18 cellular contexts compared by ENCODE assay signal in the genomic region with DNA sequence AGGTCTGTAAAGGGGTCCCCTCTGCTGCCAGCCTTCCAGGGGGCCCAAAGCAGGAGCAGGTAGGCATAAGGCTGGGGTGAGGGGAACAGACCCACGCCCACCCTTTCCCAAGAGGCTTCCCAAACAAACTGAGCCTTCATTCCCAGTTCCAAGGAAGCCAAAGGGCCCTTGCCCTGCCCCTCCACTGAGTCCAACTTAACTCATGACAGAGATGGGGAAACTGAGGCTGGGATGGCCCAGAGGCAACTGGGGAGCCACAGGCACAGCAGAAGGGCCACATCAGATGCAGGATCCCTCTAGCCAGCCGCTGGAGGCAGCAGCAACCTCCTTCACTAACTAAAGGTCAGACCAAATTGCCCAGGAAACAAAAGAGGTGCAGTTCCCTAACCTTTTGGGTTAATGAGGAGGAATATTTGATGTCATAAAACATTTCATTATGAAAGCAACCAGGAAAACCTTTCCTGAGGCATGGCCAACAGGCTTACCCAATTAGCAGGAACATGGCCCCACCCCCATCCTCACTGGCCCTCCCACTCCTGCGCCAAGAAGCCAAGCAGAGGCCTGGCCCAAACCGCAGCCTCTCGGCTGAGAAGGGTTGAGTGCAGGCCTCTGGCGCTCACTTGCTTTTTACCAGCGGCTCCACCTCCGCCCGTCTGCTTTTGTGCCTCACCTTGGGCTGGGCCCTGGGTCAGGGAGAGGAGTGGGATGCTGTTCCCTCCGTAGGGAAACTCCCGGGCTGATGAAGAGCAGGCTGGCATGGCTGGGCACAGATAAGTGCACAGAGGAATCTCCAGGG.
DNase-seq lines count a peak whose midpoint lies in the region; ATAC-seq and TF ChIP-seq lines count a peak whose summit lies in the region.
"Had no signal": no experiment of that assay in that cellular context is flagged by ENCODE, and none has a peak within 500 bp of the region (broad histone marks: within the 10 kb centered on the region; RNA-seq: fewer than 3 reads in every experiment).

No MANE protein-coding gene starts in this region.

- TF ChIP-seq POLR2A in esophagus squamous epithelium (IDR thresholded peaks at IDR 0.05) (no peak), ovary (IDR thresholded peaks at IDR 0.05) (no peak)

- H3K9me3 ChIP-seq in esophagus squamous epithelium: no peaks in the 10 kb centered on the region
- no peaks in the 10 kb centered on the region for H3K9me3 ChIP-seq in ovary
- no peaks in the 10 kb centered on the region for H3K9me3 ChIP-seq in Karpas-422 (ENCODE audit: low read length)
- H3K9me3 ChIP-seq: HAP-1, left lung had no signal

- no peaks in the 10 kb centered on the region for H3K27me3 ChIP-seq in esophagus squamous epithelium
- no peaks in the 10 kb centered on the region for H3K27me3 ChIP-seq in ovary
- H3K27me3 ChIP-seq in Karpas-422 (ENCODE audit: low read length): no peaks in the 10 kb centered on the region

- DNase-seq in D341Med (ENCODE audit: low spot score): peak; percentile 11
- DNase-seq in NCI-H2107 (lab: John Stamatoyannopoulos, UW): peak; percentile 67
- no peak for DNase-seq in esophagus squamous epithelium (lab: John Stamatoyannopoulos, UW)
- DNase-seq in ovary: peak in 3 of 5 donors; percentile 23 to 50 (median 42)
- DNase-seq in Karpas-422: no peak
- no peak for DNase-seq in GM10248 (ENCODE audit: extremely low spot score)
- DNase-seq in DMS 273 (lab: John Stamatoyannopoulos, UW; ENCODE audit: unreplicated experiment): no peak
- DNase-seq: activated CD4-positive, alpha-beta T cell treated with anti-CD3 and anti-CD28 coated beads, Interleukin-2, amount 50 U/mL, for 1 hour; activated naive CD8-positive, alpha-beta T cell treated with anti-CD3 and anti-CD28 coated beads for 36 hours; activated T-cell treated with anti-CD3 and anti-CD28 coated beads, Interleukin-2, amount 50 U/mL, for 24 hours; hippocampal formation; NCI-H1694; NCI-H524; OCI-M1 had no signal

- H3K4me3 ChIP-seq in esophagus squamous epithelium (no peak overlapping the region), ovary (no peak overlapping the region), Karpas-422 (ENCODE audit: low read length) (no peak overlapping the region)
- H3K4me3 ChIP-seq: HAP-1, left lung, SK-N-MC had no signal

- no peak overlapping the region for H3K9ac ChIP-seq in Karpas-422 (ENCODE audit: low read length)

- H2AFZ ChIP-seq in Karpas-422 (ENCODE audit: low read length): no peak overlapping the region

- CTCF ChIA-PET in GM10248 (lab: Yijun Ruan, JAX): no interaction called here

- H3K9me2 ChIP-seq in Karpas-422 (replicated peaks; ENCODE audit: insufficient read depth, low read length): no peaks in the 10 kb centered on the region

- POLR2A ChIA-PET in GM10248 (lab: Yijun Ruan, JAX): no interaction called here

- no peaks in the 10 kb centered on the region for H3K79me2 ChIP-seq in Karpas-422 (ENCODE audit: low read length)

- WGBS in esophagus squamous epithelium, 2 donors: 52 to 100% methylated on average over 1 to 2 of the region's 11 CpGs
- 54 to 73% (median 72%) methylated on average over 11 of the region's 11 CpGs for WGBS in ovary, 3 donors

- H3K4me1 ChIP-seq in esophagus squamous epithelium: peaks cover 0 to 10% (median 0%) of the 10 kb centered on the region in 3 donors
- no peaks in the 10 kb centered on the region for H3K4me1 ChIP-seq in ovary (ENCODE audit: insufficient read depth)
- no peaks in the 10 kb centered on the region for H3K4me1 ChIP-seq in Karpas-422 (ENCODE audit: low read length)
- H3K4me1 ChIP-seq: HAP-1, left lung had no signal

- H3K27ac ChIP-seq in esophagus squamous epithelium (peak overlapping the region in 3 of 4 donors; percentile 36 to 76 (median 42)), ovary (no peak overlapping the region), Karpas-422 (ENCODE audit: low read length) (no peak overlapping the region)
- H3K27ac ChIP-seq: left lung, SK-N-MC had no signal

- intact Hi-C loops in esophagus squamous epithelium (cut with DNase I) (no loop called here), ovary (cut with DNase I) (no loop called here)

- no peaks in the 10 kb centered on the region for H3K36me3 ChIP-seq in esophagus squamous epithelium
- no peaks in the 10 kb centered on the region for H3K36me3 ChIP-seq in ovary
- no peaks in the 10 kb centered on the region for H3K36me3 ChIP-seq in Karpas-422 (ENCODE audit: insufficient read depth, low read length)
- H3K36me3 ChIP-seq: HAP-1, left lung had no signal

- no peak for TF ChIP-seq CTCF in esophagus squamous epithelium (IDR thresholded peaks at IDR 0.05)
- TF ChIP-seq CTCF in ovary (IDR thresholded peaks at IDR 0.05): no peak
- TF ChIP-seq CTCF in GM10248 (IDR thresholded peaks at IDR 0.05; ENCODE audit: control extremely low read depth, extremely low read depth, low read depth, missing control alignments): no peak

- no peak for ATAC-seq in GM18520 (IDR thresholded peaks at IDR 0.05; ENCODE audit: unreplicated experiment)
- ATAC-seq: left lung had no signal

- no peak for TF ChIP-seq EP300 in ovary (IDR thresholded peaks at IDR 0.05)

- H4K20me1 ChIP-seq in Karpas-422 (ENCODE audit: insufficient read depth, low read depth, low read length): 0 out of 2 replicates have a peak, but pooled peaks cover 3% of the 10 kb centered on the region

- H3K4me2 ChIP-seq in Karpas-422 (ENCODE audit: low read depth, low read length, poor library complexity, severe bottlenecking): no peak overlapping the region

Comparison
In these comparisons a context has a peak if more than half of its experiments do, and no peak if none do; other contexts are left out.
1. DNase-seq: peak in D341Med (single experiment), NCI-H2107 (single experiment) and ovary (3 of 5); none in esophagus squamous epithelium (single experiment), Karpas-422 (single experiment), GM10248 (single experiment) and DMS 273 (single experiment).
2. H3K27ac ChIP-seq: peak in esophagus squamous epithelium (3 of 4); none in ovary (0 of 2) and Karpas-422 (single experiment).